29 cellular contexts compared by ENCODE assay signal in the genomic region with DNA sequence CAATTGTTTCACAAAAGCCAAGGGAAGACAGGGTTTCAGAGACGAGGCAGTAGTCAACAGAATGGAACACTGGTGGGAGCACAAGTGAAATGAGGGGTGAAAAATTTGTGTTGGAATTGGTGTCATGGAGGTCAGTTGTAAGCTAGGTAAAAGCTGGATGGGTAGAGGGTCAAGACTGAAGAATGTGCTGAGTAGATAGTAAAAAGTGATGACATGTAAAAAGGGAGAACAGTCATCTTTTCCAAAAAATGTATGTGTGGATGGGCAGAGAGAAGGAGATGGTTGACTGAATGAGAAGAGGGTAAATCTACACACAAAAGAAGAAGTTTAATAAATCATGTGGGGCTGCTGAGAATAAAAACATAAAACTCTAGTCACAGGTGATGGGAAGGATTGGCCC.
"Had no signal": no experiment of that assay in that cellular context is flagged by ENCODE, and none has a peak within 500 bp of the region (broad histone marks: within the 10 kb centered on the region; RNA-seq: fewer than 3 reads in every experiment).

No MANE protein-coding gene starts in this region.

- H3K4me1 ChIP-seq: neural progenitor cell, parathyroid adenoma, psoas muscle, spleen, suprapubic skin, testis, transverse colon, upper lobe of right lung, uterus had no signal

- ATAC-seq: naive thymus-derived CD4-positive, alpha-beta T cell; natural killer cell; psoas muscle; right cardiac atrium; sciatic nerve; stimulated activated memory B cell treated with anti-CD40 and anti-IgM and Interleukin-4, amounts not matched to agents 10 μg/mL and 1 μg/mL and 100 μg/mL, for 72 hours; stimulated activated naive CD8-positive, alpha-beta T cell treated with anti-CD3 and anti-CD28 coated beads, Interleukin-15, amount 100 ng/mL, for 72 hours; stimulated activated naive CD8-positive, alpha-beta T cell treated with anti-CD3 and anti-CD28 coated beads, Interleukin-15, Interleukin-2, amounts not matched to agents 100 U/mL and 50 U/mL, for 24 hours; upper lobe of right lung had no signal

- H3K4me2 ChIP-seq: neural progenitor cell, smooth muscle cell had no signal

- H2AFZ ChIP-seq: neural progenitor cell, parathyroid adenoma had no signal

- H3K79me2 ChIP-seq: parathyroid adenoma had no signal

- H3K27me3 ChIP-seq: neural progenitor cell, ovary, spleen, suprapubic skin, testis, tibial artery, transverse colon, upper lobe of right lung, uterus had no signal

- H3K9me3 ChIP-seq: ovary, psoas muscle, spleen, suprapubic skin, testis, tibial artery, transverse colon, upper lobe of right lung, uterus had no signal

- H3K9ac ChIP-seq: neural progenitor cell, parathyroid adenoma had no signal

- DNase-seq: naive thymus-derived CD4-positive, alpha-beta T cell; natural killer cell; occipital lobe; ovary; posterior cingulate gyrus; psoas muscle; right cardiac atrium; spleen; stimulated activated CD4-positive, alpha-beta T cell treated with anti-CD3 and anti-CD28 coated beads, Interleukin-12 subunit alpha, Interleukin-12 subunit beta, amount 100 ng/mL, for 4 hours; stimulated activated CD4-positive, alpha-beta T cell treated with anti-CD3 and anti-CD28 coated beads, Interleukin-1b, Interleukin-23, amount 100 ng/mL, for 48 hours; stimulated activated CD4-positive, alpha-beta T cell treated with anti-CD3 and anti-CD28 coated beads, Interleukin-4, amount 100 ng/mL, for 1 hour; stimulated activated CD4-positive, alpha-beta T cell treated with anti-CD3 and anti-CD28 coated beads, Interleukin-4, amount 100 ng/mL, for 4 hours; stimulated activated CD8-positive, alpha-beta memory T cell treated with anti-CD3 and anti-CD28 coated beads, Interleukin-4, amount 100 ng/mL, for 48 hours; stimulated activated naive CD4-positive, alpha-beta T cell; stimulated activated naive CD8-positive, alpha-beta T cell treated with anti-CD3 and anti-CD28 coated beads, Interleukin-15, amount 100 ng/mL, for 72 hours; stimulated activated naive CD8-positive, alpha-beta T cell treated with anti-CD3 and anti-CD28 coated beads, Interleukin-15, Interleukin-2, amounts not matched to agents 100 U/mL and 50 U/mL, for 24 hours; substantia nigra; testis; tibial artery; transverse colon; upper lobe of right lung; uterus had no signal

- H3K4me3 ChIP-seq: neural progenitor cell, ovary, psoas muscle, skin epidermis, smooth muscle cell, spleen, suprapubic skin, testis, tibial artery, transverse colon, upper lobe of right lung, uterus had no signal

- H3K27ac ChIP-seq: neural progenitor cell, ovary, parathyroid adenoma, psoas muscle, skin epidermis, spleen, suprapubic skin, testis, transverse colon, upper lobe of right lung, uterus had no signal

- H3K36me3 ChIP-seq: neural progenitor cell, ovary, spleen, suprapubic skin, tibial artery, transverse colon, upper lobe of right lung, uterus had no signal
